ENCODE assay signal across 22 cellular contexts in genomic region chr13:23985846-23986245, GRCh38.
DNase-seq lines count a peak whose midpoint lies in the region; ATAC-seq and TF ChIP-seq lines count a peak whose summit lies in the region.
"Had no signal": no experiment of that assay in that cellular context is flagged by ENCODE, and none has a peak within 500 bp of the region (broad histone marks: within the 10 kb centered on the region; RNA-seq: fewer than 3 reads in every experiment).

No MANE protein-coding gene starts in this region.

- no peaks in the 10 kb centered on the region for H3K79me2 ChIP-seq in fibroblast of lung (ENCODE audit: control insufficient read depth, insufficient read depth, low read length)

- peaks cover 0 to 5% of the 10 kb centered on the region in 2 donors for H3K4me1 Mint-ChIP-seq in immature natural killer cell

- no peaks in the 10 kb centered on the region for H3K9me3 Mint-ChIP-seq in immature natural killer cell
- H3K9me3 Mint-ChIP-seq: T-helper 1 cell treated with Interleukin-12 subunit alpha and Interleukin-12 subunit beta and Interleukin-4 antibody, amounts not matched to agents 30 μg/mL and 1 μg/mL, for 36 hours had no signal

- H3K36me3 ChIP-seq in fibroblast of lung (ENCODE audit: control insufficient read depth, insufficient read depth, low read length): no peaks in the 10 kb centered on the region
- H3K36me3 ChIP-seq: adrenal gland, cardiac muscle cell, upper lobe of right lung had no signal

- H2AFZ ChIP-seq in fibroblast of lung (ENCODE audit: low read length): no peak overlapping the region
- H2AFZ ChIP-seq: PC-9 had no signal

- no peaks in the 10 kb centered on the region for H3K9me3 ChIP-seq in fibroblast of lung (ENCODE audit: control insufficient read depth, insufficient read depth, low read depth, low read length)
- H3K9me3 ChIP-seq: adrenal gland, upper lobe of right lung had no signal

- no peaks in the 10 kb centered on the region for H3K27me3 ChIP-seq in fibroblast of lung (ENCODE audit: control insufficient read depth, insufficient read depth, low read length)
- H3K27me3 ChIP-seq: adrenal gland, cardiac muscle cell, upper lobe of right lung had no signal

- DNase-seq in NCI-H1417 (lab: John Stamatoyannopoulos, UW): peak in 2 of 3 experiments; percentile 1 to 82
- DNase-seq in NCI-H1417 treated with DMSO at 0.1 percent for 48 hours (lab: John Stamatoyannopoulos, UW): no peak
- peak; percentile 95 for DNase-seq in NCI-H524 treated with DMSO at 0.1 percent for 48 hours (lab: John Stamatoyannopoulos, UW)
- DNase-seq in fibroblast of lung (ENCODE audit: low read depth in 2 of 2): no peak
- DNase-seq in OCI-M2 (lab: John Stamatoyannopoulos, UW; ENCODE audit: unreplicated experiment): no peak
- no peak for DNase-seq in immature natural killer cell
- DNase-seq: activated CD4-positive, alpha-beta T cell treated with anti-CD3 and anti-CD28 coated beads, Interleukin-2, amount 50 U/mL, for 48 hours; activated T-cell treated with anti-CD3 and anti-CD28 coated beads for 4 hours; adrenal gland; COR-L47; hypothalamus; NCI-H1694; occipital lobe; PC-9; retina; upper lobe of right lung had no signal

- no peak overlapping the region for H3K27ac Mint-ChIP-seq in immature natural killer cell
- H3K27ac Mint-ChIP-seq: T-helper 1 cell treated with Interleukin-12 subunit alpha and Interleukin-12 subunit beta and Interleukin-4 antibody, amounts not matched to agents 30 μg/mL and 1 μg/mL, for 36 hours had no signal

- H3K4me1 ChIP-seq in fibroblast of lung (ENCODE audit: control insufficient read depth, extremely low read depth, insufficient read depth, low read length): peaks cover 11% of the 10 kb centered on the region
- H3K4me1 ChIP-seq: adrenal gland, upper lobe of right lung had no signal

- H3K9ac ChIP-seq in fibroblast of lung (ENCODE audit: insufficient read depth, low read length): no peak overlapping the region

- H3K4me2 ChIP-seq in fibroblast of lung (ENCODE audit: extremely low read depth, insufficient read depth, low read length): no peak overlapping the region
- H3K4me2 ChIP-seq: PC-9 had no signal

- ATAC-seq in HG03442 (IDR thresholded peaks at IDR 0.05; ENCODE audit: unreplicated experiment) (no peak), HG02588 (IDR thresholded peaks at IDR 0.05; ENCODE audit: unreplicated experiment) (no peak)

- no peak for TF ChIP-seq CTCF in fibroblast of lung (conservative IDR thresholded peaks at IDR 0.05 in 1 of 2, IDR thresholded peaks at IDR 0.05 in 1 of 2; ENCODE audit: low read depth in 1 of 2, low read length in 2 of 2)

- no peak overlapping the region for H3K4me3 Mint-ChIP-seq in immature natural killer cell
- H3K4me3 Mint-ChIP-seq: T-helper 1 cell treated with Interleukin-12 subunit alpha and Interleukin-12 subunit beta and Interleukin-4 antibody, amounts not matched to agents 30 μg/mL and 1 μg/mL, for 36 hours had no signal

- peaks cover 0 to 3% (median 0%) of the 10 kb centered on the region in 3 donors for H3K36me3 Mint-ChIP-seq in immature natural killer cell

- H3K27ac ChIP-seq in fibroblast of lung (ENCODE audit: insufficient read depth, low read length): peak overlapping the region; percentile 78
- H3K27ac ChIP-seq: adrenal gland, cardiac muscle cell, foreskin keratinocyte, PC-9, upper lobe of right lung had no signal

- no peaks in the 10 kb centered on the region for H4K20me1 ChIP-seq in fibroblast of lung (ENCODE audit: control insufficient read depth, extremely low read depth, insufficient read depth, low read length)

- H3K27me3 Mint-ChIP-seq in immature natural killer cell (ENCODE audit: low read depth in 3 of 3): peaks cover 4 to 9% (median 7%) of the 10 kb centered on the region in 3 donors

- no peak overlapping the region for H3K4me3 ChIP-seq in fibroblast of lung (replicated peaks in 1 of 4; ENCODE audit: control extremely low read depth in 1 of 4, insufficient read depth in 1 of 4, low read depth in 3 of 4, low read length in 4 of 4)
- H3K4me3 ChIP-seq: adrenal gland, cardiac muscle cell, lung, PC-9, upper lobe of right lung had no signal

Comparison
In these comparisons a context has a peak if more than half of its experiments do, and no peak if none do; other contexts are left out.
1. DNase-seq: peak in NCI-H1417 (2 of 3) and NCI-H524 treated with DMSO at 0.1 percent for 48 hours (single experiment); none in NCI-H1417 treated with DMSO at 0.1 percent for 48 hours (single experiment), fibroblast of lung (0 of 2), OCI-M2 (single experiment) and immature natural killer cell (0 of 3).